In the genomic region with DNA sequence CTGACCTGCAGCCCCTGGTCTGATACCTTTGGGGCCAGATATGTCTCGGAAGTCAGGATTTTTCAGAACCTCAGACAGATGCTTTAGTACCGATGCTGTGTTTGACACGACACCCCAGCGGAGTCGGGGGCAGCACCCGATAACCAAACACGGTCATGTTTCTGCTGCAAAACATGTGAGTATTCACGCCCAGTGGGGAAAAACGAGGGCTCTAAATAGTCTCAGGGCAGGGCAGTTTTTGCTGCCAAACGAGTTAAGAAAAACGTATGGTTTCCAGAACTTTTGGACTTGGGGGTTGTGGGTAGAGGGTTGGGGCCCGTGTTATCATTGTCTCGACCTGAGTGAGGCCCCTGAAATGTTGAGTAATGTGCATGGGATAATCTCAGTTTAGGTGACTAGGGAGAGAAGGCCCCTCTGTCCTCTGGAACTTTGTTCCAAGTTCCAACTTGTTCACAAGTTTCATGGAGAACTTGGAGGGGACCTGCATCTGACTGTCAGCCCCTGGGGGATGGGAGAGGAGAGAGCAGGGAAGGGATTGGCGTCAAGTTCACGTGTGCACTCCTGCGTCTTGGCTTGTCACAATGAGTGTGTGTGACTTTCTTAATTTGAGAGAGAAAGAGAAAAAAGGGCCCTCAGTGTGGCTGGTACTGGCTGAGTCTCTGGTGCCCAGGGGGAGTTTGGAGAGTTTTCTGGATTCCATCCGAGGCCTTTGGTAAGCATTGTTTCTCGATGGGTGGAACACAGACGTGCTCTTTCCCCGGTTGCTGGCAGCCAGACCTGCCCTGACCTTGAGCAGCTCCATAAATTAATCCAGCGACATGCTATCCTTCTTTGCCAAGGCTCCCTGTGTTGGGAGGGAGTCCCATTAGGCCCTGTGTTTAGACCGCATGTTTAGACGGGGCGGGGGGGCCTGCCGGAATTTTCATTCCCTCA, we compare ENCODE assay signal across 1 cellular context.
TF ChIP-seq lines count a peak whose summit lies in the region.

No MANE protein-coding gene starts in this region.

TF ChIP-seq in HepG2, 621 proteins besides CTCF, POLR2A, EP300 and RAD21 (continued from another document and continues in another):
- no peak for TF ChIP-seq DPF2 (CRISPR knock-in tag; IDR thresholded peaks at IDR 0.05; ENCODE audit: borderline replicate concordance, low read depth)
- TF ChIP-seq CAMTA2 (CRISPR knock-in tag; IDR thresholded peaks at IDR 0.05; ENCODE audit: borderline replicate concordance): no peak
- TF ChIP-seq ZSCAN21 (CRISPR knock-in tag; IDR thresholded peaks at IDR 0.05; ENCODE audit: borderline replicate concordance): no peak
- TF ChIP-seq MZF1 (CRISPR knock-in tag; IDR thresholded peaks at IDR 0.05; ENCODE audit: borderline replicate concordance): no peak
- TF ChIP-seq DMTF1 (CRISPR knock-in tag; IDR thresholded peaks at IDR 0.05): no peak
- no peak for TF ChIP-seq ZNF792 (CRISPR knock-in tag; IDR thresholded peaks at IDR 0.05)
- TF ChIP-seq SPEN (CRISPR knock-in tag; IDR thresholded peaks at IDR 0.05; ENCODE audit: low read depth): no peak
- TF ChIP-seq ZNF597 (CRISPR knock-in tag; IDR thresholded peaks at IDR 0.05): no peak
- no peak for TF ChIP-seq ZSCAN5A (CRISPR knock-in tag; IDR thresholded peaks at IDR 0.05; ENCODE audit: borderline replicate concordance)
- no peak for TF ChIP-seq SMAD3 (CRISPR knock-in tag; IDR thresholded peaks at IDR 0.05)
- TF ChIP-seq, protein P1, sequence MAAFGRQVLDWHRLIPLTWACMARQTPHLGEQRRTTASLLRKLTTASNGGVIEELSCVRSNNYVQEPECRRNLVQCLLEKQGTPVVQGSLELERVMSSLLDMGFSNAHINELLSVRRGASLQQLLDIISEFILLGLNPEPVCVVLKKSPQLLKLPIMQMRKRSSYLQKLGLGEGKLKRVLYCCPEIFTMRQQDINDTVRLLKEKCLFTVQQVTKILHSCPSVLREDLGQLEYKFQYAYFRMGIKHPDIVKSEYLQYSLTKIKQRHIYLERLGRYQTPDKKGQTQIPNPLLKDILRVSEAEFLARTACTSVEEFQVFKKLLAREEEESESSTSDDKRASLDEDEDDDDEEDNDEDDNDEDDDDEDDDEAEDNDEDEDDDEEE (CRISPR knock-in tag; IDR thresholded peaks at IDR 0.05): no peak
- no peak for TF ChIP-seq ZNF615 (CRISPR knock-in tag; IDR thresholded peaks at IDR 0.05; ENCODE audit: borderline replicate concordance)
- TF ChIP-seq HES4 (CRISPR knock-in tag; IDR thresholded peaks at IDR 0.05; ENCODE audit: borderline replicate concordance): no peak
- no peak for TF ChIP-seq HINFP (CRISPR knock-in tag; IDR thresholded peaks at IDR 0.05; ENCODE audit: low read depth)
- TF ChIP-seq, protein P2, sequence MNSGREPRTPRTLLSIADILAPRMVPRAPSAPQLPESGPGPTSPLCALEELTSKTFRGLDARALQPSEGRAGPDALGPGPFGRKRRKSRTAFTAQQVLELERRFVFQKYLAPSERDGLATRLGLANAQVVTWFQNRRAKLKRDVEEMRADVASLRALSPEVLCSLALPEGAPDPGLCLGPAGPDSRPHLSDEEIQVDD (CRISPR knock-in tag; IDR thresholded peaks at IDR 0.05; ENCODE audit: borderline replicate concordance): no peak
- TF ChIP-seq NRL (CRISPR knock-in tag; IDR thresholded peaks at IDR 0.05; ENCODE audit: borderline replicate concordance): no peak
- 0 out of 2 replicates have a peak, but pooled peaks have one; percentile 23 for TF ChIP-seq MED1 (CRISPR knock-in tag; IDR thresholded peaks at IDR 0.05)
- no peak for TF ChIP-seq IRX3 (CRISPR knock-in tag; IDR thresholded peaks at IDR 0.05; ENCODE audit: borderline replicate concordance, low read depth)
- TF ChIP-seq, protein P3, sequence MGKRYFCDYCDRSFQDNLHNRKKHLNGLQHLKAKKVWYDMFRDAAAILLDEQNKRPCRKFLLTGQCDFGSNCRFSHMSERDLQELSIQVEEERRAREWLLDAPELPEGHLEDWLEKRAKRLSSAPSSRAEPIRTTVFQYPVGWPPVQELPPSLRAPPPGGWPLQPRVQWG (CRISPR knock-in tag; IDR thresholded peaks at IDR 0.05; ENCODE audit: borderline replicate concordance, low read depth): no peak
- no peak for TF ChIP-seq SMARCC2 (IDR thresholded peaks at IDR 0.05)
- TF ChIP-seq HNRNPLL (IDR thresholded peaks at IDR 0.05; ENCODE audit: low read depth, low read length, poor library complexity, severe bottlenecking): no peak
- no peak for TF ChIP-seq ZNF713 (CRISPR knock-in tag; IDR thresholded peaks at IDR 0.05)
- TF ChIP-seq ZNF274 (CRISPR knock-in tag; IDR thresholded peaks at IDR 0.05): no peak
- TF ChIP-seq HOXD1 (CRISPR knock-in tag; IDR thresholded peaks at IDR 0.05): no peak
- TF ChIP-seq, protein P4, sequence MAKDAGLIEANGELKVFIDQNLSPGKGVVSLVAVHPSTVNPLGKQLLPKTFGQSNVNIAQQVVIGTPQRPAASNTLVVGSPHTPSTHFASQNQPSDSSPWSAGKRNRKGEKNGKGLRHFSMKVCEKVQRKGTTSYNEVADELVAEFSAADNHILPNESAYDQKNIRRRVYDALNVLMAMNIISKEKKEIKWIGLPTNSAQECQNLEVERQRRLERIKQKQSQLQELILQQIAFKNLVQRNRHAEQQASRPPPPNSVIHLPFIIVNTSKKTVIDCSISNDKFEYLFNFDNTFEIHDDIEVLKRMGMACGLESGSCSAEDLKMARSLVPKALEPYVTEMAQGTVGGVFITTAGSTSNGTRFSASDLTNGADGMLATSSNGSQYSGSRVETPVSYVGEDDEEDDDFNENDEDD (CRISPR knock-in tag; IDR thresholded peaks at IDR 0.05; ENCODE audit: borderline replicate concordance): no peak
- TF ChIP-seq ARNTL (CRISPR knock-in tag; IDR thresholded peaks at IDR 0.05): peak; percentile 30; the same call in 1 of the 2 replicates
- TF ChIP-seq KDM2A (CRISPR knock-in tag; IDR thresholded peaks at IDR 0.05; ENCODE audit: borderline replicate concordance, low read depth): no peak
- no peak for TF ChIP-seq ZNF768 (CRISPR knock-in tag; IDR thresholded peaks at IDR 0.05)
- no peak for TF ChIP-seq HIC2 (CRISPR knock-in tag; IDR thresholded peaks at IDR 0.05; ENCODE audit: low read depth)
- TF ChIP-seq SIN3A (IDR thresholded peaks at IDR 0.05; ENCODE audit: borderline replicate concordance, low read depth, low read length): no peak
- TF ChIP-seq PRDM15 (CRISPR knock-in tag; IDR thresholded peaks at IDR 0.05): no peak
- TF ChIP-seq ZNF296 (CRISPR knock-in tag; conservative IDR thresholded peaks at IDR 0.05): no peak
- TF ChIP-seq, protein P5, sequence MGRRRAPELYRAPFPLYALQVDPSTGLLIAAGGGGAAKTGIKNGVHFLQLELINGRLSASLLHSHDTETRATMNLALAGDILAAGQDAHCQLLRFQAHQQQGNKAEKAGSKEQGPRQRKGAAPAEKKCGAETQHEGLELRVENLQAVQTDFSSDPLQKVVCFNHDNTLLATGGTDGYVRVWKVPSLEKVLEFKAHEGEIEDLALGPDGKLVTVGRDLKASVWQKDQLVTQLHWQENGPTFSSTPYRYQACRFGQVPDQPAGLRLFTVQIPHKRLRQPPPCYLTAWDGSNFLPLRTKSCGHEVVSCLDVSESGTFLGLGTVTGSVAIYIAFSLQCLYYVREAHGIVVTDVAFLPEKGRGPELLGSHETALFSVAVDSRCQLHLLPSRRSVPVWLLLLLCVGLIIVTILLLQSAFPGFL (CRISPR knock-in tag; IDR thresholded peaks at IDR 0.05): no peak
- TF ChIP-seq YY1 (IDR thresholded peaks at IDR 0.05; ENCODE audit: insufficient read depth, insufficient replicate concordance, low read depth, low read length): no peak
- TF ChIP-seq SIX1 (CRISPR knock-in tag; IDR thresholded peaks at IDR 0.05; ENCODE audit: borderline replicate concordance): no peak
- peak; percentile 70 for TF ChIP-seq HNF4A (CRISPR knock-in tag; IDR thresholded peaks at IDR 0.05)
- TF ChIP-seq, protein P6, sequence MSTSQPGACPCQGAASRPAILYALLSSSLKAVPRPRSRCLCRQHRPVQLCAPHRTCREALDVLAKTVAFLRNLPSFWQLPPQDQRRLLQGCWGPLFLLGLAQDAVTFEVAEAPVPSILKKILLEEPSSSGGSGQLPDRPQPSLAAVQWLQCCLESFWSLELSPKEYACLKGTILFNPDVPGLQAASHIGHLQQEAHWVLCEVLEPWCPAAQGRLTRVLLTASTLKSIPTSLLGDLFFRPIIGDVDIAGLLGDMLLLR (CRISPR knock-in tag; IDR thresholded peaks at IDR 0.05): no peak
- no peak for TF ChIP-seq HMG20B (CRISPR knock-in tag; conservative IDR thresholded peaks at IDR 0.05)
- no peak for TF ChIP-seq MAFK (conservative IDR thresholded peaks at IDR 0.05 in 1 of 2, IDR thresholded peaks at IDR 0.05 in 1 of 2; ENCODE audit: low read length in 2 of 2)
